ENCODE assay signal across 18 cellular contexts in genomic region chr6:145071836-145072235, GRCh38.
DNase-seq lines count a peak whose midpoint lies in the region; ATAC-seq and TF ChIP-seq lines count a peak whose summit lies in the region.
"Had no signal": no experiment of that assay in that cellular context is flagged by ENCODE, and none has a peak within 500 bp of the region (broad histone marks: within the 10 kb centered on the region; RNA-seq: fewer than 3 reads in every experiment).

No MANE protein-coding gene starts in this region.

- no peaks in the 10 kb centered on the region for H4K20me1 ChIP-seq in smooth muscle cell (ENCODE audit: low read depth)

- H3K9me3 ChIP-seq in RWPE2 (ENCODE audit: severe bottlenecking), result no peaks in the 10 kb centered on the region
- no peaks in the 10 kb centered on the region for H3K9me3 ChIP-seq in smooth muscle cell (replicated peaks; ENCODE audit: low read depth)
- H3K9me3 ChIP-seq: mucosa of descending colon had no signal

- no peaks in the 10 kb centered on the region for H3K79me2 ChIP-seq in smooth muscle cell (ENCODE audit: low read depth)

- H3K4me1 ChIP-seq in RWPE2 (ENCODE audit: insufficient read depth, poor library complexity, severe bottlenecking) (peaks cover 7% of the 10 kb centered on the region), smooth muscle cell (ENCODE audit: low read depth) (peaks cover 3% of the 10 kb centered on the region)

- H3K4me2 ChIP-seq in smooth muscle cell, result peak overlapping the region; percentile 15

- WGBS in smooth muscle cell (ENCODE audit: low lambda C conversion rate), result 5% methylated on average over 2 of the region's 2 CpGs

- H3K9ac ChIP-seq in smooth muscle cell (ENCODE audit: low read depth), result peak overlapping the region; percentile 64

- H3K4me3 ChIP-seq in RWPE2 (ENCODE audit: severe bottlenecking), result no peak overlapping the region
- H3K4me3 ChIP-seq in smooth muscle cell, result no peak overlapping the region
- H3K4me3 ChIP-seq: mucosa of descending colon, SK-N-MC had no signal

- H3K27me3 ChIP-seq in RWPE2 (ENCODE audit: insufficient read depth, poor library complexity, severe bottlenecking), result no peaks in the 10 kb centered on the region
- no peaks in the 10 kb centered on the region for H3K27me3 ChIP-seq in smooth muscle cell (ENCODE audit: low read depth)

- DNase-seq in GM04504 (ENCODE audit: low read depth), result peak; percentile 56
- no peak for DNase-seq in RWPE2 (ENCODE audit: low spot score)
- peak; percentile 75 for DNase-seq in fibroblast of peridontal ligament (ENCODE audit: extremely low read depth)
- no peak for DNase-seq in smooth muscle cell (lab: John Stamatoyannopoulos, UW; ENCODE audit: unreplicated experiment)
- no peak for DNase-seq in HuH-7 (ENCODE audit: low spot score)
- DNase-seq: activated gamma-delta T cell; CD4-positive, alpha-beta memory T cell; effector CD8-positive, alpha-beta T cell; islet precursor cell; KG1; mucosa of descending colon; NCI-H1436 treated with DMSO at 0.1 percent for 48 hours; occipital lobe; small intestine; stimulated activated naive B cell treated with anti-CD40 and anti-IgM and Interleukin-4, amounts not matched to agents 10 μg/mL and 1 μg/mL and 100 μg/mL, for 72 hours had no signal

- H3K36me3 ChIP-seq in RWPE2 (ENCODE audit: low read depth) (no peaks in the 10 kb centered on the region), smooth muscle cell (ENCODE audit: low read depth) (no peaks in the 10 kb centered on the region)

- H2AFZ ChIP-seq in smooth muscle cell (ENCODE audit: low read depth), result no peak overlapping the region

- TF ChIP-seq CTCF in RWPE2 (IDR thresholded peaks at IDR 0.05; ENCODE audit: poor library complexity, severe bottlenecking) (no peak), smooth muscle cell (IDR thresholded peaks at IDR 0.05; ENCODE audit: borderline replicate concordance, insufficient read depth, poor library complexity, severe bottlenecking) (no peak)

- ATAC-seq in RWPE2 (ENCODE audit: low read depth) (peak; percentile 79), HG02571 (IDR thresholded peaks at IDR 0.05; ENCODE audit: unreplicated experiment) (no peak)
- no peak for ATAC-seq in activated CD4-positive, CD25-positive, alpha-beta regulatory T cell treated with anti-CD3 and anti-CD28 coated beads, Interleukin-2, amount 50 U/mL, for 24 hours
- ATAC-seq: mucosa of descending colon; stimulated activated naive B cell treated with anti-CD40 and anti-IgM and Interleukin-4, amounts not matched to agents 10 μg/mL and 1 μg/mL and 100 μg/mL, for 72 hours had no signal

- H3F3A ChIP-seq in smooth muscle cell (ENCODE audit: low read depth), result no peaks in the 10 kb centered on the region

- H3K27ac ChIP-seq in RWPE2 (ENCODE audit: poor library complexity, severe bottlenecking), result peak overlapping the region; percentile 31
- H3K27ac ChIP-seq in smooth muscle cell (ENCODE audit: low read depth), result peak overlapping the region; percentile 90
- H3K27ac ChIP-seq: SK-N-MC had no signal

Comparison
In these comparisons a context has a peak if more than half of its experiments do, and no peak if none do; other contexts are left out.
1. DNase-seq: peak in GM04504 (single experiment) and fibroblast of peridontal ligament (single experiment); none in RWPE2 (single experiment), smooth muscle cell (single experiment) and HuH-7 (single experiment).